ENCODE assay signal across 23 cellular contexts in the genomic region with DNA sequence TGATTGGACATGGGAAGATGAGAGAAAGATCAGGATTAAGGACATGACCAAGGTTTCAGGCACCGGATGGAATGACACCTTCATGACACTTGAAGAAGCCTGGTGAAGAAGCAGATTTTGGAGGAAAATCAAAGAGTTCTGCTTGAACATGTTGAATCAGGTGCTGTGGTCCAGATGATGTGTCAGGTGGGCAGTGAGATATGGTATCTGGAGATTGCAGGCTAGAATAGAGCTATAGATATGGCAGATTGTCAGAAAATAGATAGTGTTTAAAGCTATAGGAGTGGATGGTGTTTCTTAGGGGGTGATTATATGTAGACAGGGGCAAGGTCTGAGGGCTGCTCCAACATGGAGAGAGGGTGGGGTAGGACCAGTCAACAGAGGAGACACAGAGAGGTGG. TPM values are rescaled to one million over a fixed set of nuclear protein-coding genes. Genes with fewer than 3 reads are reported as not detected.
DNase-seq lines count a peak whose midpoint lies in the region; ATAC-seq, FAIRE-seq and TF ChIP-seq lines count a peak whose summit lies in the region.
"Had no signal": no experiment of that assay in that cellular context is flagged by ENCODE, and none has a peak within 500 bp of the region (broad histone marks: within the 10 kb centered on the region; RNA-seq: fewer than 3 reads in every experiment).

No MANE protein-coding gene starts in this region.

- no peak for DNase-seq in activated naive CD8-positive, alpha-beta T cell treated with anti-CD3 and anti-CD28 coated beads, Interleukin-2, amount 10 ng/mL, durations not matched to agents 7 days and 5 days
- no peak for DNase-seq in activated naive CD8-positive, alpha-beta T cell treated with anti-CD3 and anti-CD28 coated beads, Interleukin-2, amount 50 U/mL, for 24 hours
- DNase-seq in K562 (ENCODE audit: extremely low read depth in 1 of 4, low spot score in 3 of 4) (no peak), foreskin keratinocyte (no peak), uterus (no peak), ACHN (no peak)
- DNase-seq in central memory CD4-positive, alpha-beta T cell = no peak
- DNase-seq: AML-193; BE2C; Calu3; CD4-positive, alpha-beta memory T cell; COR-L47; DMS53; DMS79 treated with DMSO at 0.1 percent for 48 hours; GF-D8; GM23248; H9 had no signal

- TF ChIP-seq CTCF in K562 (IDR thresholded peaks at IDR 0.05 in 2 of 3, conservative IDR thresholded peaks at IDR 0.05 in 1 of 3; ENCODE audit: insufficient read depth in 2 of 3, low read depth in 1 of 3, low read length in 3 of 3) = no peak
- no peak for TF ChIP-seq CTCF in foreskin keratinocyte (conservative IDR thresholded peaks at IDR 0.05)
- TF ChIP-seq CTCF in uterus (IDR thresholded peaks at IDR 0.05) = no peak

- no peaks in the 10 kb centered on the region for H3K9me1 ChIP-seq in K562 (ENCODE audit: control insufficient read depth, insufficient read depth, low read length)

- no peak for TF ChIP-seq RAD21 in K562 (CRISPR knock-in tag; conservative IDR thresholded peaks at IDR 0.05 in 1 of 2, IDR thresholded peaks at IDR 0.05 in 1 of 2)

- H3K4me1 ChIP-seq in K562 (replicated peaks in 1 of 2; ENCODE audit: control insufficient read depth in 2 of 2, insufficient read depth in 2 of 2, low read length in 2 of 2) (no peaks in the 10 kb centered on the region; a peak in 1 of 5 replicates), foreskin keratinocyte (no peaks in the 10 kb centered on the region), uterus (no peaks in the 10 kb centered on the region)

- H3K4me3 ChIP-seq in K562 (no peak overlapping the region), uterus (no peak overlapping the region)
- H3K4me3 ChIP-seq: BLaER1 treated with 17β-estradiol and CSF1 and Interleukin-3, amounts not matched to agents 10 nM and 100 nM; GM23248 had no signal

- ATAC-seq in activated naive CD8-positive, alpha-beta T cell treated with anti-CD3 and anti-CD28 coated beads, Interleukin-2, amount 10 ng/mL, durations not matched to agents 7 days and 5 days (ENCODE audit: low read depth) = no peak
- ATAC-seq in activated naive CD8-positive, alpha-beta T cell treated with anti-CD3 and anti-CD28 coated beads, Interleukin-2, amount 50 U/mL, for 24 hours = no peak
- ATAC-seq in K562 (no peak), foreskin keratinocyte (peak; percentile 10), GM21526 (IDR thresholded peaks at IDR 0.05; ENCODE audit: low FRiP score, unreplicated experiment) (no peak)
- ATAC-seq: HCT116 had no signal

- H3K27me3 ChIP-seq in K562 (ENCODE audit: control insufficient read depth in 2 of 2, insufficient read depth in 2 of 2, low read length in 2 of 2) (no peaks in the 10 kb centered on the region), foreskin keratinocyte (no peaks in the 10 kb centered on the region), uterus (no peaks in the 10 kb centered on the region)
- H3K27me3 ChIP-seq: BE2C; BLaER1 treated with 17β-estradiol and CSF1 and Interleukin-3, amounts not matched to agents 10 nM and 100 nM had no signal

- H4K20me1 ChIP-seq in K562 (replicated peaks; ENCODE audit: control insufficient read depth, insufficient read depth, low read length) = peaks cover 6% of the 10 kb centered on the region; the same call in 1 of the 2 replicates

- peaks cover 8% of the 10 kb centered on the region for H3K36me3 Mint-ChIP-seq in activated naive CD8-positive, alpha-beta T cell treated with anti-CD3 and anti-CD28 coated beads, Interleukin-2, amount 10 ng/mL, durations not matched to agents 7 days and 5 days
- H3K36me3 Mint-ChIP-seq in activated naive CD8-positive, alpha-beta T cell treated with anti-CD3 and anti-CD28 coated beads, Interleukin-2, amount 50 U/mL, for 24 hours (ENCODE audit: low read depth) = peaks cover 9% of the 10 kb centered on the region

- CTCF ChIA-PET in K562 (lab: Yijun Ruan, JAX; ENCODE audit: low intra/inter-chr PET ratio) = no interaction called here

- peak overlapping the region; percentile 11 for H3K27ac Mint-ChIP-seq in activated naive CD8-positive, alpha-beta T cell treated with anti-CD3 and anti-CD28 coated beads, Interleukin-2, amount 10 ng/mL, durations not matched to agents 7 days and 5 days
- H3K27ac Mint-ChIP-seq in activated naive CD8-positive, alpha-beta T cell treated with anti-CD3 and anti-CD28 coated beads, Interleukin-2, amount 50 U/mL, for 24 hours = no peak overlapping the region

- no peak overlapping the region for H3K4me3 Mint-ChIP-seq in activated naive CD8-positive, alpha-beta T cell treated with anti-CD3 and anti-CD28 coated beads, Interleukin-2, amount 10 ng/mL, durations not matched to agents 7 days and 5 days
- no peak overlapping the region for H3K4me3 Mint-ChIP-seq in activated naive CD8-positive, alpha-beta T cell treated with anti-CD3 and anti-CD28 coated beads, Interleukin-2, amount 50 U/mL, for 24 hours
- H3K4me3 Mint-ChIP-seq: CD14-positive monocyte; CD4-positive, alpha-beta memory T cell; H9 had no signal

- no TSS peak for BruUV-seq in K562 (replicated peaks; lab: Mats Ljungman, UMichigan)

- TF ChIP-seq EP300 in K562 (IDR thresholded peaks at IDR 0.05; ENCODE audit: low read length) = no peak

- no peaks in the 10 kb centered on the region for H3K27me3 Mint-ChIP-seq in activated naive CD8-positive, alpha-beta T cell treated with anti-CD3 and anti-CD28 coated beads, Interleukin-2, amount 10 ng/mL, durations not matched to agents 7 days and 5 days
- no peaks in the 10 kb centered on the region for H3K27me3 Mint-ChIP-seq in activated naive CD8-positive, alpha-beta T cell treated with anti-CD3 and anti-CD28 coated beads, Interleukin-2, amount 50 U/mL, for 24 hours
- H3K27me3 Mint-ChIP-seq: CD4-positive, alpha-beta memory T cell had no signal

- H3K36me3 ChIP-seq in K562 (ENCODE audit: control insufficient read depth, insufficient read depth, low read length) (no peaks in the 10 kb centered on the region; the same call in 2 of the 3 replicates), uterus (no peaks in the 10 kb centered on the region)
- H3K36me3 ChIP-seq: BE2C had no signal

- H3K27ac ChIP-seq in K562 (ENCODE audit: extremely low read depth, low read depth, low read length) = no peak overlapping the region
- no peak overlapping the region for H3K27ac ChIP-seq in foreskin keratinocyte
- no peak overlapping the region for H3K27ac ChIP-seq in uterus
- H3K27ac ChIP-seq: 22Rv1; BLaER1 treated with 17β-estradiol and CSF1 and Interleukin-3, amounts not matched to agents 10 nM and 100 nM; GM23248 had no signal

- H2AFZ ChIP-seq in K562 (ENCODE audit: low read depth, low read length) = no peak overlapping the region
- H2AFZ ChIP-seq: GM23248 had no signal

- H3K4me1 Mint-ChIP-seq in activated naive CD8-positive, alpha-beta T cell treated with anti-CD3 and anti-CD28 coated beads, Interleukin-2, amount 10 ng/mL, durations not matched to agents 7 days and 5 days = peaks cover 9% of the 10 kb centered on the region
- peaks cover 28% of the 10 kb centered on the region for H3K4me1 Mint-ChIP-seq in activated naive CD8-positive, alpha-beta T cell treated with anti-CD3 and anti-CD28 coated beads, Interleukin-2, amount 50 U/mL, for 24 hours

- no peak for FAIRE-seq in K562 (lab: Jason Lieb, UNC)
- FAIRE-seq: A204.1 had no signal

- POLR2A ChIA-PET in activated naive CD8-positive, alpha-beta T cell treated with anti-CD3 and anti-CD28 coated beads, Interleukin-2, amount 10 ng/mL, durations not matched to agents 7 days and 5 days (lab: Charles Lee) = no interaction called here
- POLR2A ChIA-PET in K562 (lab: Yijun Ruan, JAX) = no interaction called here

- 45% methylated on average over 1 of the region's 1 CpG for WGBS in K562 (ENCODE audit: insufficient coverage, low coverage, missing lambda C conversion rate)

- TF ChIP-seq POLR2A in K562 (conservative IDR thresholded peaks at IDR 0.05) (no peak), uterus (IDR thresholded peaks at IDR 0.05) (no peak)

- peaks cover 4% of the 10 kb centered on the region for H3K9me3 Mint-ChIP-seq in activated naive CD8-positive, alpha-beta T cell treated with anti-CD3 and anti-CD28 coated beads, Interleukin-2, amount 10 ng/mL, durations not matched to agents 7 days and 5 days
- H3K9me3 Mint-ChIP-seq in activated naive CD8-positive, alpha-beta T cell treated with anti-CD3 and anti-CD28 coated beads, Interleukin-2, amount 50 U/mL, for 24 hours = peaks cover 7% of the 10 kb centered on the region

- H3K9me3 ChIP-seq in K562 (replicated peaks; ENCODE audit: control insufficient read depth, insufficient read depth, low read depth, low read length) (no peaks in the 10 kb centered on the region), uterus (no peaks in the 10 kb centered on the region)
- H3K9me3 ChIP-seq: BE2C had no signal

- peaks cover 12% of the 10 kb centered on the region; the same call in 2 of the 3 replicates for H3K79me2 ChIP-seq in K562 (ENCODE audit: control insufficient read depth, insufficient read depth, low read length)

- in situ Hi-C loops in K562 (cut with MboI) = no loop called here
- in situ Hi-C loops in ACHN (cut with HindIII; ENCODE audit: low pct_ligation_motif_present, low pct_unique_long_range_greater_than_20kb, low sequenced_read_pairs) = no loop called here

- intact Hi-C loops in K562 (cut with micrococcal nuclease) (no loop called here), uterus (cut with DNase I; ENCODE audit: low total_unique reads) (no loop called here)

- no peak overlapping the region for H3K4me2 ChIP-seq in K562 (ENCODE audit: insufficient read depth, low read length)
- H3K4me2 ChIP-seq: BLaER1 treated with 17β-estradiol and CSF1 and Interleukin-3, amounts not matched to agents 10 nM and 100 nM had no signal

- no peak overlapping the region for H3K9ac ChIP-seq in K562 (ENCODE audit: insufficient read depth in 1 of 2, low read depth in 2 of 2, low read length in 2 of 2)
- H3K9ac ChIP-seq: BLaER1 treated with 17β-estradiol and CSF1 and Interleukin-3, amounts not matched to agents 10 nM and 100 nM; GM23248 had no signal

RNA-seq across cellular contexts. Expression of a gene that starts 40.2 kb away (rescaled TPM):
- total RNA-seq in activated naive CD8-positive, alpha-beta T cell treated with anti-CD3 and anti-CD28 coated beads, Interleukin-2, amount 10 ng/mL, durations not matched to agents 7 days and 5 days = 1 to 10 TPM; 9.4 to 9.8 TPM
- 13.4 and 15.1 TPM in 2 replicates for total RNA-seq in K562 (2011; cell fraction: chromatin; rRNA removed; ENCODE audit: low replicate concordance)
- 15.2 and 16.2 TPM in 2 replicates for total RNA-seq in K562 (2011; cell fraction: nucleolus; rRNA removed)
- total RNA-seq in K562 (2011; cell fraction: nucleoplasm; rRNA removed) = 14.7 and 17.5 TPM in 2 replicates
- total RNA-seq in K562 (2014; rRNA removed) (10.4 and 12.8 TPM in 2 replicates), K562 (2014; rRNA removed; fragmentation: Illumina TruSeq; extraction: Trizol) (13.9 and 15.2 TPM in 2 replicates), K562 (2015; rRNA removed; fragmentation: Illumina TruSeq; extraction: Trizol) (14.4 and 14.8 TPM in 2 replicates), K562 (2021) (12.7 and 13.3 TPM in 2 replicates), foreskin keratinocyte (67.1 and 69.4 TPM in 2 replicates), uterus (10 to 100 TPM in 3 of 4 donors, 1 to 10 TPM in 1; 4.1 to 37.9 (median 15.1) TPM)
- polyA plus RNA-seq in K562 (2011; rRNA removed) (6.3 and 9.5 TPM in 2 replicates), K562 (2014; fragmentation: Illumina TruSeq; extraction: Trizol) (9.9 and 10.1 TPM in 2 replicates), K562 (2014; fragmentation: Nextera tagmentation; extraction: Ambion mirVana) (1 to 10 TPM; 1.9 to 2.7 TPM), K562 (2014; rRNA removed) (6.5 and 8.4 TPM in 2 replicates), foreskin keratinocyte (16.6 and 17.9 TPM in 2 replicates)
- polyA plus RNA-seq in K562 (2011; cell fraction: cytosol; rRNA removed) = 4.8 and 6.2 TPM in 2 replicates
- polyA plus RNA-seq in K562 (2011; cell fraction: nucleus; rRNA removed) = 2.8 and 3.4 TPM in 2 replicates
- polyA plus RNA-seq in K562 (2012) = 7.8 and 10.1 TPM in 2 replicates
- 18.7 and 23.2 TPM in 2 replicates for polyA minus RNA-seq in K562 (2011; rRNA and poly(A)+ RNA removed)
- polyA minus RNA-seq in K562 (2011; cell fraction: cytosol; rRNA and poly(A)+ RNA removed) = 7.0 and 11.6 TPM in 2 replicates
- polyA minus RNA-seq in K562 (2011; cell fraction: nucleus; rRNA and poly(A)+ RNA removed) = 6.6 and 8.7 TPM in 2 replicates
